8 cellular contexts compared by ENCODE assay signal in the genomic region with DNA sequence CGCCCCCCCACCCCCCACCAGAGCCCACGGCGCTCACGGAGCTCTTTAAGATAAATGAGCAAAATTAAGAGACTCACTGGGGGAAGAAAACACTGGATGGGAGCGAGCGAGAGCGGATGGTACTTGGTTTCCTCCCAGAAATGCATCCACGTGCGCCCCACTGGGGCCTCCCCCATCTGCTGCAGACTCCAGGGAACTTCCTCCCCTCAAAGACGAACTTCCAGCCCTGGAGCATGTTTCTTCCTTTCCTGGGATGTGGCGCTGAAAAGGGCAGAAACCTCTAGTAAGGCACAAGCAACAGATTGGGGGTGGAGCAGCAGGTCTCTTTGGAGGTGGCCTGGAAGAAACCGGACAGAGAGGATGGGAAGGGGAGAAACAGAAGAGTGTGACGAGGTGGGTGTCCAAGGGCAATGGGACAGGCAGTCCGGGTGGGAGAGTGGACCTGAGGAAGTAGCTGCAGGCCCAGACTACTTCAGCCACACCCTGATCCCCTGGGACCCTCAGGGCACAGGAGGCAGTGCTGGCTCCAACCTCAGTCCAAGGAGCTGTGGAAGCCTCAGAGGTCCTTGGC. TPM values are rescaled to one million over a fixed set of nuclear protein-coding genes. Genes with fewer than 3 reads are reported as not detected.
A peak's percentile ranks its signal among the peaks of the same experiment; 100 is the strongest.
DNase-seq lines count a peak whose midpoint lies in the region; ATAC-seq and TF ChIP-seq lines count a peak whose summit lies in the region.
"Not testable (repeated sequence)": the region's sequence is repeated elsewhere in the genome, so short reads cannot be mapped to it uniquely, and the experiment has no call there.

No MANE protein-coding gene starts in this region.

- not testable (repeated sequence) for H3K79me2 ChIP-seq in Loucy (ENCODE audit: insufficient read depth, low read length)

- peak overlapping the region; percentile 49; the same call in 1 of the 2 replicates for H2AFZ ChIP-seq in Loucy (ENCODE audit: low read length)

- H3K36me3 Mint-ChIP-seq in T-helper 17 cell (ENCODE audit: low read depth); osteocyte (ENCODE audit: unreplicated experiment): not testable (repeated sequence)

- not testable (repeated sequence) for H3F3A ChIP-seq in Loucy (ENCODE audit: low read depth)

- peak; percentile 23 for ATAC-seq in T-helper 17 cell

- peaks cover 38% of the 10 kb centered on the region for H3K27me3 Mint-ChIP-seq in T-helper 17 cell
- H3K27me3 Mint-ChIP-seq in osteocyte (ENCODE audit: unreplicated experiment): not testable (repeated sequence)

- H3K4me3 ChIP-seq in Loucy (ENCODE audit: low read length, poor library complexity, severe bottlenecking) (peak overlapping the region; percentile 61), astrocyte of the spinal cord (ENCODE audit: low read depth, low read length) (peak overlapping the region; percentile 44), fibroblast of mammary gland (ENCODE audit: control insufficient read depth, low read depth, low read length) (peak overlapping the region; percentile 40), kidney epithelial cell (ENCODE audit: low read depth, low read length) (peak overlapping the region; percentile 29), tibial nerve (peak overlapping the region; percentile 13 to 55 (median 40))

- in situ Hi-C loops in astrocyte of the spinal cord (cut with HindIII; ENCODE audit: low sequenced_read_pairs): not testable (repeated sequence)

- DNase-seq in DMS53 (lab: John Stamatoyannopoulos, UW): peak; percentile 44
- DNase-seq in T-helper 17 cell; astrocyte of the spinal cord (ENCODE audit: low read depth, low spot score); kidney epithelial cell (ENCODE audit: low read depth); osteocyte (ENCODE audit: extremely low spot score, unreplicated experiment); tibial nerve (ENCODE audit: low spot score in 2 of 2): not testable (repeated sequence)
- peak; percentile 31 for DNase-seq in fibroblast of mammary gland (ENCODE audit: low read depth)

- H3K36me3 ChIP-seq in Loucy (ENCODE audit: insufficient read depth, low read length); kidney epithelial cell (ENCODE audit: control insufficient read depth, insufficient read depth, low read length); tibial nerve: not testable (repeated sequence)

- H4K20me1 ChIP-seq in Loucy (ENCODE audit: insufficient read depth, low read length, poor library complexity, severe bottlenecking): not testable (repeated sequence)

- H3K4me1 ChIP-seq in Loucy (ENCODE audit: insufficient read depth, low read length, poor library complexity, severe bottlenecking): not testable (repeated sequence)
- H3K4me1 ChIP-seq in tibial nerve: peaks cover 0 to 11% (median 3%) of the 10 kb centered on the region in 4 donors

- H3K27me3 ChIP-seq in Loucy (ENCODE audit: insufficient read depth, low read length, poor library complexity, severe bottlenecking); kidney epithelial cell (ENCODE audit: control insufficient read depth, insufficient read depth, low read length); tibial nerve: not testable (repeated sequence)

- 7 to 11% methylated on average over 13 to 14 of the region's 14 CpGs for WGBS in tibial nerve, 2 donors

- H3K9ac ChIP-seq in Loucy (ENCODE audit: low read depth, low read length, poor library complexity, severe bottlenecking): not testable (repeated sequence)

- H3K9me2 ChIP-seq in Loucy (replicated peaks; ENCODE audit: low read depth, low read length): not testable (repeated sequence)

- H3K4me1 Mint-ChIP-seq in T-helper 17 cell: not testable (repeated sequence)
- peaks cover 44% of the 10 kb centered on the region for H3K4me1 Mint-ChIP-seq in osteocyte (ENCODE audit: unreplicated experiment)

- TF ChIP-seq POLR2A in tibial nerve (IDR thresholded peaks at IDR 0.05): not testable (repeated sequence)

- H3K27ac ChIP-seq in tibial nerve: peak overlapping the region in 1 of 4 donors; percentile 63

- not testable (repeated sequence) for TF ChIP-seq EP300 in tibial nerve (IDR thresholded peaks at IDR 0.05)

- H3K4me2 ChIP-seq in Loucy (ENCODE audit: low read depth, low read length, poor library complexity, severe bottlenecking): peak overlapping the region; percentile 78

- not testable (repeated sequence) for H3K9me3 ChIP-seq in Loucy (ENCODE audit: insufficient read depth, low read depth, low read length); T-helper 17 cell (ENCODE audit: control insufficient read depth, low read length, poor library complexity, severe bottlenecking); tibial nerve

- H3K27ac Mint-ChIP-seq in T-helper 17 cell: not testable (repeated sequence)
- H3K27ac Mint-ChIP-seq in osteocyte (ENCODE audit: unreplicated experiment): peak overlapping the region; percentile 97

- not testable (repeated sequence) for TF ChIP-seq CTCF in Loucy (conservative IDR thresholded peaks at IDR 0.05; ENCODE audit: low read length); astrocyte of the spinal cord (IDR thresholded peaks at IDR 0.05; ENCODE audit: low read depth, low read length); fibroblast of mammary gland (conservative IDR thresholded peaks at IDR 0.05; ENCODE audit: control insufficient read depth, insufficient read depth, low read depth, low read length); kidney epithelial cell (IDR thresholded peaks at IDR 0.05; ENCODE audit: insufficient read depth, low read length, poor library complexity, severe bottlenecking); osteocyte (IDR thresholded peaks at IDR 0.05); tibial nerve (IDR thresholded peaks at IDR 0.05)

- H3K4me3 Mint-ChIP-seq in T-helper 17 cell (peak overlapping the region; percentile 90), osteocyte (ENCODE audit: unreplicated experiment) (peak overlapping the region; percentile 77)

- not testable (repeated sequence) for H3K9me3 Mint-ChIP-seq in osteocyte (ENCODE audit: unreplicated experiment)

RNA-seq across cellular contexts. Expression of a gene that starts 46.5 kb away (rescaled TPM):
- 1 to 10 TPM in 1 of 2 donors, under 1 TPM in 1; 0.21 to 1.4 TPM for total RNA-seq in T-helper 17 cell
- total RNA-seq in kidney epithelial cell: 118 and 142 TPM in 2 replicates
- total RNA-seq in osteocyte: not detected in 2 replicates
- total RNA-seq in tibial nerve: 10 to 100 TPM in 1 of 4 donors, 1 to 10 TPM in 3; 2.2 to 11.4 (median 5.2) TPM
